Comparison of ENCODE assay signal across 1 cellular context in the genomic region with DNA sequence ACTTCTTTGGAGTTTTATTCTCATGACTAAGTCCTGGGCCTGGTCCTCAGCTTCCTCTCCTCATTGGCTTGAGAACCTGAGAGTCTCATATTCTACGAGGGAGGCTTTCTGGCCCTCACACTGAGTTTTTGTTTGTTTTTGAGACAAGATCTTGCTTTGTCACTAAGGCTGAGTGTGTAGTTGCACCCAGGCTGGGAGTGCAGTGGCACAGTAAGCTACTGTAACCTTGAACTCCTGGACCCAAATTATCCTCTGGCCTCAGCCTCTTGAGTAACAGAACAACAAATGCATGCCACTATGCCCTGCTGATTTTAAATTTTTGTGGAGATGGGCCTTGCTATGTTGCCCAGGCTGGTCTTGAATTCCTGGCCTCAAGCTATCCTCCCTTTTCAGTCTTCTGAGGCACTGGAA.
A peak's percentile ranks its signal among the peaks of the same experiment; 100 is the strongest.
TF ChIP-seq lines count a peak whose summit lies in the region.

No MANE protein-coding gene starts in this region.

TF ChIP-seq in HepG2, 621 proteins besides CTCF, POLR2A, EP300 and RAD21 (continued from another document and continues in another):
- TF ChIP-seq, protein P1, sequence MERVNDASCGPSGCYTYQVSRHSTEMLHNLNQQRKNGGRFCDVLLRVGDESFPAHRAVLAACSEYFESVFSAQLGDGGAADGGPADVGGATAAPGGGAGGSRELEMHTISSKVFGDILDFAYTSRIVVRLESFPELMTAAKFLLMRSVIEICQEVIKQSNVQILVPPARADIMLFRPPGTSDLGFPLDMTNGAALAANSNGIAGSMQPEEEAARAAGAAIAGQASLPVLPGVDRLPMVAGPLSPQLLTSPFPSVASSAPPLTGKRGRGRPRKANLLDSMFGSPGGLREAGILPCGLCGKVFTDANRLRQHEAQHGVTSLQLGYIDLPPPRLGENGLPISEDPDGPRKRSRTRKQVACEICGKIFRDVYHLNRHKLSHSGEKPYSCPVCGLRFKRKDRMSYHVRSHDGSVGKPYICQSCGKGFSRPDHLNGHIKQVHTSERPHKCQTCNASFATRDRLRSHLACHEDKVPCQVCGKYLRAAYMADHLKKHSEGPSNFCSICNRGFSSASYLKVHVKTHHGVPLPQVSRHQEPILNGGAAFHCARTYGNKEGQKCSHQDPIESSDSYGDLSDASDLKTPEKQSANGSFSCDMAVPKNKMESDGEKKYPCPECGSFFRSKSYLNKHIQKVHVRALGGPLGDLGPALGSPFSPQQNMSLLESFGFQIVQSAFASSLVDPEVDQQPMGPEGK (CRISPR knock-in tag; IDR thresholded peaks at IDR 0.05) = peak; percentile 43; the same call in 1 of the 2 replicates
- TF ChIP-seq ZNF776 (CRISPR knock-in tag; IDR thresholded peaks at IDR 0.05) = no peak
- TF ChIP-seq KDM3A (CRISPR knock-in tag; IDR thresholded peaks at IDR 0.05; ENCODE audit: low read depth) = no peak
- TF ChIP-seq ZFP37 (CRISPR knock-in tag; IDR thresholded peaks at IDR 0.05; ENCODE audit: borderline replicate concordance) = 0 out of 2 replicates have a peak, but pooled peaks have one; percentile 17
- peak; percentile 85 for TF ChIP-seq ZNF878 (CRISPR knock-in tag; IDR thresholded peaks at IDR 0.05)
- TF ChIP-seq KLF11 (CRISPR knock-in tag; IDR thresholded peaks at IDR 0.05) = 0 out of 2 replicates have a peak, but pooled peaks have one; percentile 53
- TF ChIP-seq RFX3 (CRISPR knock-in tag; IDR thresholded peaks at IDR 0.05) = no peak
- TF ChIP-seq, protein P2, sequence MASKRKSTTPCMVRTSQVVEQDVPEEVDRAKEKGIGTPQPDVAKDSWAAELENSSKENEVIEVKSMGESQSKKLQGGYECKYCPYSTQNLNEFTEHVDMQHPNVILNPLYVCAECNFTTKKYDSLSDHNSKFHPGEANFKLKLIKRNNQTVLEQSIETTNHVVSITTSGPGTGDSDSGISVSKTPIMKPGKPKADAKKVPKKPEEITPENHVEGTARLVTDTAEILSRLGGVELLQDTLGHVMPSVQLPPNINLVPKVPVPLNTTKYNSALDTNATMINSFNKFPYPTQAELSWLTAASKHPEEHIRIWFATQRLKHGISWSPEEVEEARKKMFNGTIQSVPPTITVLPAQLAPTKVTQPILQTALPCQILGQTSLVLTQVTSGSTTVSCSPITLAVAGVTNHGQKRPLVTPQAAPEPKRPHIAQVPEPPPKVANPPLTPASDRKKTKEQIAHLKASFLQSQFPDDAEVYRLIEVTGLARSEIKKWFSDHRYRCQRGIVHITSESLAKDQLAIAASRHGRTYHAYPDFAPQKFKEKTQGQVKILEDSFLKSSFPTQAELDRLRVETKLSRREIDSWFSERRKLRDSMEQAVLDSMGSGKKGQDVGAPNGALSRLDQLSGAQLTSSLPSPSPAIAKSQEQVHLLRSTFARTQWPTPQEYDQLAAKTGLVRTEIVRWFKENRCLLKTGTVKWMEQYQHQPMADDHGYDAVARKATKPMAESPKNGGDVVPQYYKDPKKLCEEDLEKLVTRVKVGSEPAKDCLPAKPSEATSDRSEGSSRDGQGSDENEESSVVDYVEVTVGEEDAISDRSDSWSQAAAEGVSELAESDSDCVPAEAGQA (IDR thresholded peaks at IDR 0.05; ENCODE audit: low read depth) = no peak
- TF ChIP-seq, protein P2 (CRISPR knock-in tag; IDR thresholded peaks at IDR 0.05; ENCODE audit: borderline replicate concordance) = no peak
- no peak for TF ChIP-seq RFX5 (IDR thresholded peaks at IDR 0.05; ENCODE audit: low read depth, low read length)
- TF ChIP-seq ZNF337 (CRISPR knock-in tag; IDR thresholded peaks at IDR 0.05; ENCODE audit: borderline replicate concordance, low read depth) = no peak
- no peak for TF ChIP-seq ZNF713 (CRISPR knock-in tag; IDR thresholded peaks at IDR 0.05)
- peak; percentile 56; the same call in 1 of the 2 replicates for TF ChIP-seq ZNF224 (CRISPR knock-in tag; IDR thresholded peaks at IDR 0.05)
- TF ChIP-seq, protein P3, sequence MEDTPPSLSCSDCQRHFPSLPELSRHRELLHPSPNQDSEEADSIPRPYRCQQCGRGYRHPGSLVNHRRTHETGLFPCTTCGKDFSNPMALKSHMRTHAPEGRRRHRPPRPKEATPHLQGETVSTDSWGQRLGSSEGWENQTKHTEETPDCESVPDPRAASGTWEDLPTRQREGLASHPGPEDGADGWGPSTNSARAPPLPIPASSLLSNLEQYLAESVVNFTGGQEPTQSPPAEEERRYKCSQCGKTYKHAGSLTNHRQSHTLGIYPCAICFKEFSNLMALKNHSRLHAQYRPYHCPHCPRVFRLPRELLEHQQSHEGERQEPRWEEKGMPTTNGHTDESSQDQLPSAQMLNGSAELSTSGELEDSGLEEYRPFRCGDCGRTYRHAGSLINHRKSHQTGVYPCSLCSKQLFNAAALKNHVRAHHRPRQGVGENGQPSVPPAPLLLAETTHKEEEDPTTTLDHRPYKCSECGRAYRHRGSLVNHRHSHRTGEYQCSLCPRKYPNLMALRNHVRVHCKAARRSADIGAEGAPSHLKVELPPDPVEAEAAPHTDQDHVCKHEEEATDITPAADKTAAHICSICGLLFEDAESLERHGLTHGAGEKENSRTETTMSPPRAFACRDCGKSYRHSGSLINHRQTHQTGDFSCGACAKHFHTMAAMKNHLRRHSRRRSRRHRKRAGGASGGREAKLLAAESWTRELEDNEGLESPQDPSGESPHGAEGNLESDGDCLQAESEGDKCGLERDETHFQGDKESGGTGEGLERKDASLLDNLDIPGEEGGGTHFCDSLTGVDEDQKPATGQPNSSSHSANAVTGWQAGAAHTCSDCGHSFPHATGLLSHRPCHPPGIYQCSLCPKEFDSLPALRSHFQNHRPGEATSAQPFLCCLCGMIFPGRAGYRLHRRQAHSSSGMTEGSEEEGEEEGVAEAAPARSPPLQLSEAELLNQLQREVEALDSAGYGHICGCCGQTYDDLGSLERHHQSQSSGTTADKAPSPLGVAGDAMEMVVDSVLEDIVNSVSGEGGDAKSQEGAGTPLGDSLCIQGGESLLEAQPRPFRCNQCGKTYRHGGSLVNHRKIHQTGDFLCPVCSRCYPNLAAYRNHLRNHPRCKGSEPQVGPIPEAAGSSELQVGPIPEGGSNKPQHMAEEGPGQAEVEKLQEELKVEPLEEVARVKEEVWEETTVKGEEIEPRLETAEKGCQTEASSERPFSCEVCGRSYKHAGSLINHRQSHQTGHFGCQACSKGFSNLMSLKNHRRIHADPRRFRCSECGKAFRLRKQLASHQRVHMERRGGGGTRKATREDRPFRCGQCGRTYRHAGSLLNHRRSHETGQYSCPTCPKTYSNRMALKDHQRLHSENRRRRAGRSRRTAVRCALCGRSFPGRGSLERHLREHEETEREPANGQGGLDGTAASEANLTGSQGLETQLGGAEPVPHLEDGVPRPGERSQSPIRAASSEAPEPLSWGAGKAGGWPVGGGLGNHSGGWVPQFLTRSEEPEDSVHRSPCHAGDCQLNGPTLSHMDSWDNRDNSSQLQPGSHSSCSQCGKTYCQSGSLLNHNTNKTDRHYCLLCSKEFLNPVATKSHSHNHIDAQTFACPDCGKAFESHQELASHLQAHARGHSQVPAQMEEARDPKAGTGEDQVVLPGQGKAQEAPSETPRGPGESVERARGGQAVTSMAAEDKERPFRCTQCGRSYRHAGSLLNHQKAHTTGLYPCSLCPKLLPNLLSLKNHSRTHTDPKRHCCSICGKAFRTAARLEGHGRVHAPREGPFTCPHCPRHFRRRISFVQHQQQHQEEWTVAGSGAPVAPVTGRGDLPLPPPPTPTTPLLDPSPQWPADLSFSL (CRISPR knock-in tag; IDR thresholded peaks at IDR 0.05) = peak; percentile 91
- TF ChIP-seq, protein P4, sequence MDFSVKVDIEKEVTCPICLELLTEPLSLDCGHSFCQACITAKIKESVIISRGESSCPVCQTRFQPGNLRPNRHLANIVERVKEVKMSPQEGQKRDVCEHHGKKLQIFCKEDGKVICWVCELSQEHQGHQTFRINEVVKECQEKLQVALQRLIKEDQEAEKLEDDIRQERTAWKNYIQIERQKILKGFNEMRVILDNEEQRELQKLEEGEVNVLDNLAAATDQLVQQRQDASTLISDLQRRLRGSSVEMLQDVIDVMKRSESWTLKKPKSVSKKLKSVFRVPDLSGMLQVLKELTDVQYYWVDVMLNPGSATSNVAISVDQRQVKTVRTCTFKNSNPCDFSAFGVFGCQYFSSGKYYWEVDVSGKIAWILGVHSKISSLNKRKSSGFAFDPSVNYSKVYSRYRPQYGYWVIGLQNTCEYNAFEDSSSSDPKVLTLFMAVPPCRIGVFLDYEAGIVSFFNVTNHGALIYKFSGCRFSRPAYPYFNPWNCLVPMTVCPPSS (IDR thresholded peaks at IDR 0.05) = no peak
- TF ChIP-seq ZSCAN21 (CRISPR knock-in tag; IDR thresholded peaks at IDR 0.05; ENCODE audit: borderline replicate concordance) = no peak
- TF ChIP-seq MAZ (IDR thresholded peaks at IDR 0.05; ENCODE audit: borderline replicate concordance, low read depth, low read length) = no peak
- TF ChIP-seq MAZ (CRISPR knock-in tag; IDR thresholded peaks at IDR 0.05; ENCODE audit: low read depth) = no peak
- peak; percentile 99 for TF ChIP-seq HNF4A (CRISPR knock-in tag; IDR thresholded peaks at IDR 0.05)
- no peak for TF ChIP-seq ZNF652 (CRISPR knock-in tag; IDR thresholded peaks at IDR 0.05; ENCODE audit: borderline replicate concordance, low read depth)
- TF ChIP-seq SETDB1 (CRISPR knock-in tag; IDR thresholded peaks at IDR 0.05; ENCODE audit: borderline replicate concordance) = no peak
- TF ChIP-seq, protein P5, sequence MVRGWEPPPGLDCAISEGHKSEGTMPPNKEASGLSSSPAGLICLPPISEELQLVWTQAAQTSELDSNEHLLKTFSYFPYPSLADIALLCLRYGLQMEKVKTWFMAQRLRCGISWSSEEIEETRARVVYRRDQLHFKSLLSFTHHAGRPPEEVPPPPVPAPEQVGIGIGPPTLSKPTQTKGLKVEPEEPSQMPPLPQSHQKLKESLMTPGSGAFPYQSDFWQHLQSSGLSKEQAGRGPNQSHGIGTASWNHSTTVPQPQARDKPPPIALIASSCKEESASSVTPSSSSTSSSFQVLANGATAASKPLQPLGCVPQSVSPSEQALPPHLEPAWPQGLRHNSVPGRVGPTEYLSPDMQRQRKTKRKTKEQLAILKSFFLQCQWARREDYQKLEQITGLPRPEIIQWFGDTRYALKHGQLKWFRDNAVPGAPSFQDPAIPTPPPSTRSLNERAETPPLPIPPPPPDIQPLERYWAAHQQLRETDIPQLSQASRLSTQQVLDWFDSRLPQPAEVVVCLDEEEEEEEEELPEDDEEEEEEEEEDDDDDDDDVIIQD (CRISPR knock-in tag; IDR thresholded peaks at IDR 0.05; ENCODE audit: low read depth) = no peak
- no peak for TF ChIP-seq ZNF451 (CRISPR knock-in tag; IDR thresholded peaks at IDR 0.05)
- TF ChIP-seq, protein P6, sequence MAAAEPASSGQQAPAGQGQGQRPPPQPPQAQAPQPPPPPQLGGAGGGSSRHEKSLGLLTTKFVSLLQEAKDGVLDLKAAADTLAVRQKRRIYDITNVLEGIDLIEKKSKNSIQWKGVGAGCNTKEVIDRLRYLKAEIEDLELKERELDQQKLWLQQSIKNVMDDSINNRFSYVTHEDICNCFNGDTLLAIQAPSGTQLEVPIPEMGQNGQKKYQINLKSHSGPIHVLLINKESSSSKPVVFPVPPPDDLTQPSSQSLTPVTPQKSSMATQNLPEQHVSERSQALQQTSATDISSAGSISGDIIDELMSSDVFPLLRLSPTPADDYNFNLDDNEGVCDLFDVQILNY (CRISPR knock-in tag; conservative IDR thresholded peaks at IDR 0.05) = no peak
- no peak for TF ChIP-seq ARNTL (CRISPR knock-in tag; IDR thresholded peaks at IDR 0.05)
- TF ChIP-seq ZSCAN30 (CRISPR knock-in tag; IDR thresholded peaks at IDR 0.05) = no peak
- no peak for TF ChIP-seq CENPX (CRISPR knock-in tag; IDR thresholded peaks at IDR 0.05)
- TF ChIP-seq YEATS2 (CRISPR knock-in tag; IDR thresholded peaks at IDR 0.05; ENCODE audit: borderline replicate concordance) = no peak
- TF ChIP-seq ZNF256 (CRISPR knock-in tag; conservative IDR thresholded peaks at IDR 0.05) = no peak
- TF ChIP-seq, protein P7, sequence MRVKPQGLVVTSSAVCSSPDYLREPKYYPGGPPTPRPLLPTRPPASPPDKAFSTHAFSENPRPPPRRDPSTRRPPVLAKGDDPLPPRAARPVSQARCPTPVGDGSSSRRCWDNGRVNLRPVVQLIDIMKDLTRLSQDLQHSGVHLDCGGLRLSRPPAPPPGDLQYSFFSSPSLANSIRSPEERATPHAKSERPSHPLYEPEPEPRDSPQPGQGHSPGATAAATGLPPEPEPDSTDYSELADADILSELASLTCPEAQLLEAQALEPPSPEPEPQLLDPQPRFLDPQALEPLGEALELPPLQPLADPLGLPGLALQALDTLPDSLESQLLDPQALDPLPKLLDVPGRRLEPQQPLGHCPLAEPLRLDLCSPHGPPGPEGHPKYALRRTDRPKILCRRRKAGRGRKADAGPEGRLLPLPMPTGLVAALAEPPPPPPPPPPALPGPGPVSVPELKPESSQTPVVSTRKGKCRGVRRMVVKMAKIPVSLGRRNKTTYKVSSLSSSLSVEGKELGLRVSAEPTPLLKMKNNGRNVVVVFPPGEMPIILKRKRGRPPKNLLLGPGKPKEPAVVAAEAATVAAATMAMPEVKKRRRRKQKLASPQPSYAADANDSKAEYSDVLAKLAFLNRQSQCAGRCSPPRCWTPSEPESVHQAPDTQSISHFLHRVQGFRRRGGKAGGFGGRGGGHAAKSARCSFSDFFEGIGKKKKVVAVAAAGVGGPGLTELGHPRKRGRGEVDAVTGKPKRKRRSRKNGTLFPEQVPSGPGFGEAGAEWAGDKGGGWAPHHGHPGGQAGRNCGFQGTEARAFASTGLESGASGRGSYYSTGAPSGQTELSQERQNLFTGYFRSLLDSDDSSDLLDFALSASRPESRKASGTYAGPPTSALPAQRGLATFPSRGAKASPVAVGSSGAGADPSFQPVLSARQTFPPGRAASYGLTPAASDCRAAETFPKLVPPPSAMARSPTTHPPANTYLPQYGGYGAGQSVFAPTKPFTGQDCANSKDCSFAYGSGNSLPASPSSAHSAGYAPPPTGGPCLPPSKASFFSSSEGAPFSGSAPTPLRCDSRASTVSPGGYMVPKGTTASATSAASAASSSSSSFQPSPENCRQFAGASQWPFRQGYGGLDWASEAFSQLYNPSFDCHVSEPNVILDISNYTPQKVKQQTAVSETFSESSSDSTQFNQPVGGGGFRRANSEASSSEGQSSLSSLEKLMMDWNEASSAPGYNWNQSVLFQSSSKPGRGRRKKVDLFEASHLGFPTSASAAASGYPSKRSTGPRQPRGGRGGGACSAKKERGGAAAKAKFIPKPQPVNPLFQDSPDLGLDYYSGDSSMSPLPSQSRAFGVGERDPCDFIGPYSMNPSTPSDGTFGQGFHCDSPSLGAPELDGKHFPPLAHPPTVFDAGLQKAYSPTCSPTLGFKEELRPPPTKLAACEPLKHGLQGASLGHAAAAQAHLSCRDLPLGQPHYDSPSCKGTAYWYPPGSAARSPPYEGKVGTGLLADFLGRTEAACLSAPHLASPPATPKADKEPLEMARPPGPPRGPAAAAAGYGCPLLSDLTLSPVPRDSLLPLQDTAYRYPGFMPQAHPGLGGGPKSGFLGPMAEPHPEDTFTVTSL (CRISPR knock-in tag; IDR thresholded peaks at IDR 0.05; ENCODE audit: borderline replicate concordance) = peak; percentile 77
- TF ChIP-seq ZBTB8A (CRISPR knock-in tag; IDR thresholded peaks at IDR 0.05; ENCODE audit: borderline replicate concordance, low read depth) = no peak
